ENCODE assay signal across 1 cellular context in the genomic region with DNA sequence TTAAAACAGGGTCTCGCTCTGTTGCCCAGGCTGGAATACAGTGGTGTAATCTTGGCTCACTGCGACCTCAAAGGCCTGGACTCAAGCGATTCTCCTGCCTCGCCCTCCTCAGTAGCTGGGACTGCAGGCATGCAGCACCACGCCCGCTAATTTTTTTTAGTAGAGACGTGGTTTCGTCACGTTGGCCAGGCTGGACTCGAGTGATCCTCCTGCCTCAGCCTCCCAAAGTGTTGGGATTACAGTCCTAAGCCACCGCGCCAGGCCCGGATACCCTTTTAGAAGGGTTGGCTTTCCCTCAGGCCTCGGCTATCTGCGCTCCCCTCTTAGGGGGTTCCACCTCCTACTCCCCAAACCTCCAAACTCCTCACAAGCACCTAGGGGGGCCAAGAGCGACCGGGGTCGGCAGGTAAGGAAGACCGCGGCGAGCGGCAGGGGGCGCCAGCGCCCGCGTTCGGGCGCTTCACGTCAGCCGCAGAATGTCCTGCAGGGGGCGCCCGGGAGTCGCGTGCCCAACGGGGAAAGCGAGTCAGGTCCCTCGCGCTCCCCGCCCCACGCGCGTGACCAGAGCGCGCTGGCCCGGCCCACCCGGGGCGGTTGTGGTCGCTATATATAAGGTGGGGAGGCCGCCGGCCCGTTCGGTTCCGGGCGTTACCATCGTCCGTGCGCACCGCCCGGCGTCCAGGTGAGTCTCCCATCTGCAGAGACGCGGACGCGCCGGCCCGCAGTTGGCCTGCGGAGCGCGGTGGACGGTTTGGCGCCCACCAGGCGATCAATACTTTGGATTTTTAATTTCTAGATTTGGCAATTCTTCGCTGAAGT.
TF ChIP-seq lines count a peak whose summit lies in the region.

No MANE protein-coding gene starts in this region.

TF ChIP-seq in HepG2, 621 proteins besides CTCF, POLR2A, EP300 and RAD21 (continued from another document):
- no peak for TF ChIP-seq GMEB2 (CRISPR knock-in tag; IDR thresholded peaks at IDR 0.05; ENCODE audit: low read depth)
